ENCODE assay signal across 21 cellular contexts in the genomic region with DNA sequence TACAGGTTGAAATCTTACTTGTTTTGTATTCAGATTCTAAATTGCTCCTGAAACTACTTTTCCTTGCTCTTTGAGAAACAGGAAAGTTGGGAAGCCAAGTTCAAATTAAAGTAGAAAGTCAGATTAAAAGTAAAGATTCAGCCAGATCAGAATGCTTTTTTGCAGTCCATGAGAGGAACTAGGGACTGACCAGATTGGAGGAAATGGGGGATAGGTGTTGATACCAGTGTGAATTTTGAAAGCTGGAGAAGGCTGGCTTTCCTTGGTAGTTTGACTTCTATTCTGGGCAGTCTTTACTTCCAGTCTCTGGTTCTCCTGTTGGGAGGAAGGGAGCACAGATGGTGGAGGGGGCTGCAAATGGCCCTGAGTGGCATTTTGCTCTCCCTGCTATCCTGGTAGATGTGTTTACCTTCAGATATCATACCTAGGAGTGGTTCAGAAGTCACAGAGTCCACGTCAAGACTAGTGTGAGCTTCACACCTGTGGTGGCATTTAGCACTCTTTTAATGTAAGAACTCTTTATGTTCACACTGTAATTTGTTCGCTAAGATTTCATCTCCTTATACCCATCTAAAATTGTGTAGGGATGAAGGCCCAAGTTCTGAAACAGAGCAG.
DNase-seq lines count a peak whose midpoint lies in the region; ATAC-seq and TF ChIP-seq lines count a peak whose summit lies in the region.
"Had no signal": no experiment of that assay in that cellular context is flagged by ENCODE, and none has a peak within 500 bp of the region (broad histone marks: within the 10 kb centered on the region; RNA-seq: fewer than 3 reads in every experiment).

No MANE protein-coding gene starts in this region.

- H2AFZ ChIP-seq in hepatocyte (no peak overlapping the region), SK-N-SH (ENCODE audit: low read depth) (no peak overlapping the region)

- H3K4me2 ChIP-seq in hepatocyte (peak overlapping the region; percentile 36), SK-N-SH (no peak overlapping the region)
- H3K4me2 ChIP-seq: BLaER1 treated with 17β-estradiol and CSF1 and Interleukin-3, amounts not matched to agents 10 nM and 100 nM had no signal

- CTCF ChIA-PET in SK-N-SH (lab: Yijun Ruan, JAX), result interaction anchor here (0.7 kb wide), 1 partner anchor 14 kb away, joined by 3 read pairs; no protein-coding TSS in a partner anchor
- CTCF ChIA-PET in activated naive CD4-positive, alpha-beta T cell treated with anti-CD3 and anti-CD28 coated beads for 36 hours (lab: Charles Lee), result no interaction called here

- DNase-seq in hepatocyte (ENCODE audit: low spot score), result peak; percentile 33
- no peak for DNase-seq in natural killer cell
- no peak for DNase-seq in stimulated activated effector memory CD8-positive, alpha-beta T cell treated with anti-CD3 and anti-CD28 coated beads, Interleukin-12 subunit alpha, Interleukin-12 subunit beta, amount 100 ng/mL, for 72 hours (ENCODE audit: low spot score in 2 of 2)
- DNase-seq in SK-N-SH, result no peak
- no peak for DNase-seq in activated naive CD4-positive, alpha-beta T cell treated with anti-CD3 and anti-CD28 coated beads for 36 hours
- no peak for DNase-seq in NOMO-1 treated with dmso at 0.1 percent for 144 hours (lab: John Stamatoyannopoulos, UW; ENCODE audit: unreplicated experiment)
- DNase-seq in kidney tubule cell (ENCODE audit: low spot score), result no peak
- DNase-seq: CD4-positive, alpha-beta T cell; Karpas-422; NCI-H1092; NCI-H1417 treated with DMSO at 0.1 percent for 48 hours; NCI-H187; NCI-H2081 treated with DMSO at 0.1 percent for 48 hours; NCI-H2171; NCI-H226; NCI-H510A; NCI-H748 treated with DMSO at 0.1 percent for 48 hours; PC-3; SJCRH30 had no signal

- no peaks in the 10 kb centered on the region for H3K27me3 Mint-ChIP-seq in activated T-helper 17 cell treated with anti-CD3 and anti-CD28 coated beads, Interleukin-2, amount 50 U/mL, for 72 hours
- H3K27me3 Mint-ChIP-seq in natural killer cell (ENCODE audit: low read depth in 2 of 2), result no peaks in the 10 kb centered on the region
- H3K27me3 Mint-ChIP-seq in activated naive CD4-positive, alpha-beta T cell treated with anti-CD3 and anti-CD28 coated beads for 36 hours (ENCODE audit: low read depth), result no peaks in the 10 kb centered on the region
- H3K27me3 Mint-ChIP-seq: CD4-positive, alpha-beta T cell had no signal

- peak overlapping the region; percentile 28 for H3K27ac Mint-ChIP-seq in activated T-helper 17 cell treated with anti-CD3 and anti-CD28 coated beads, Interleukin-2, amount 50 U/mL, for 72 hours
- H3K27ac Mint-ChIP-seq in natural killer cell, result peak overlapping the region; percentile 59 to 67
- H3K27ac Mint-ChIP-seq in stimulated activated effector memory CD8-positive, alpha-beta T cell treated with anti-CD3 and anti-CD28 coated beads, Interleukin-12 subunit alpha, Interleukin-12 subunit beta, amount 100 ng/mL, for 72 hours, result peak overlapping the region; percentile 79
- H3K27ac Mint-ChIP-seq in activated naive CD4-positive, alpha-beta T cell treated with anti-CD3 and anti-CD28 coated beads for 36 hours, result no peak overlapping the region
- H3K27ac Mint-ChIP-seq: CD4-positive, alpha-beta T cell had no signal

- H4K20me1 ChIP-seq in hepatocyte (ENCODE audit: insufficient read depth, poor library complexity, severe bottlenecking) (no peaks in the 10 kb centered on the region), SK-N-SH (ENCODE audit: insufficient read depth) (no peaks in the 10 kb centered on the region)

- H3K9me2 ChIP-seq in hepatocyte (replicated peaks; ENCODE audit: insufficient read depth), result no peaks in the 10 kb centered on the region
- no peaks in the 10 kb centered on the region for H3K9me2 ChIP-seq in SK-N-SH

- H3K27me3 ChIP-seq in hepatocyte (no peaks in the 10 kb centered on the region), SK-N-SH (ENCODE audit: insufficient read depth) (no peaks in the 10 kb centered on the region)
- H3K27me3 ChIP-seq: BLaER1 treated with 17β-estradiol and CSF1 and Interleukin-3, amounts not matched to agents 10 nM and 100 nM; SJCRH30 had no signal

- H3K4me3 ChIP-seq in hepatocyte, result no peak overlapping the region
- no peak overlapping the region for H3K4me3 ChIP-seq in SK-N-SH (ENCODE audit: low read depth in 2 of 2, low read length in 1 of 2)
- H3K4me3 ChIP-seq: BLaER1 treated with 17β-estradiol and CSF1 and Interleukin-3, amounts not matched to agents 10 nM and 100 nM; SJCRH30 had no signal

- H3K4me1 Mint-ChIP-seq in activated T-helper 17 cell treated with anti-CD3 and anti-CD28 coated beads, Interleukin-2, amount 50 U/mL, for 72 hours, result no peaks in the 10 kb centered on the region
- H3K4me1 Mint-ChIP-seq in natural killer cell, result peaks cover 16 to 20% of the 10 kb centered on the region in 2 donors
- H3K4me1 Mint-ChIP-seq in stimulated activated effector memory CD8-positive, alpha-beta T cell treated with anti-CD3 and anti-CD28 coated beads, Interleukin-12 subunit alpha, Interleukin-12 subunit beta, amount 100 ng/mL, for 72 hours, result peaks cover 12% of the 10 kb centered on the region
- H3K4me1 Mint-ChIP-seq in activated naive CD4-positive, alpha-beta T cell treated with anti-CD3 and anti-CD28 coated beads for 36 hours (ENCODE audit: low read depth), result no peaks in the 10 kb centered on the region

- no peaks in the 10 kb centered on the region for H3F3A ChIP-seq in SK-N-SH (replicated peaks; ENCODE audit: insufficient read depth)

- no peaks in the 10 kb centered on the region for H3K36me3 ChIP-seq in hepatocyte (replicated peaks; ENCODE audit: insufficient read depth, low read depth)
- H3K36me3 ChIP-seq in SK-N-SH (replicated peaks in 1 of 2; ENCODE audit: control insufficient read depth in 1 of 2, insufficient read depth in 2 of 2, low read length in 1 of 2), result peaks cover under 1 to 20% of the 10 kb centered on the region in 2 experiments
- H3K36me3 ChIP-seq: SJCRH30 had no signal

- no peak overlapping the region for H3K4me3 Mint-ChIP-seq in activated T-helper 17 cell treated with anti-CD3 and anti-CD28 coated beads, Interleukin-2, amount 50 U/mL, for 72 hours
- H3K4me3 Mint-ChIP-seq in natural killer cell, result peak overlapping the region; percentile 38
- no peak overlapping the region for H3K4me3 Mint-ChIP-seq in stimulated activated effector memory CD8-positive, alpha-beta T cell treated with anti-CD3 and anti-CD28 coated beads, Interleukin-12 subunit alpha, Interleukin-12 subunit beta, amount 100 ng/mL, for 72 hours
- H3K4me3 Mint-ChIP-seq in activated naive CD4-positive, alpha-beta T cell treated with anti-CD3 and anti-CD28 coated beads for 36 hours, result no peak overlapping the region
- H3K4me3 Mint-ChIP-seq: CD4-positive, alpha-beta T cell had no signal

- intact Hi-C loops in natural killer cell (cut with micrococcal nuclease), result no loop called here
- intact Hi-C loops in activated naive CD4-positive, alpha-beta T cell treated with anti-CD3 and anti-CD28 coated beads for 36 hours (cut with micrococcal nuclease), result no loop called here

- H3K27ac ChIP-seq in hepatocyte (peak overlapping the region; percentile 74), SK-N-SH (ENCODE audit: low read depth in 2 of 2, low read length in 1 of 2) (no peak overlapping the region)
- H3K27ac ChIP-seq: BLaER1 treated with 17β-estradiol and CSF1 and Interleukin-3, amounts not matched to agents 10 nM and 100 nM; SJCRH30 had no signal

- peaks cover 14% of the 10 kb centered on the region for H3K4me1 ChIP-seq in hepatocyte (ENCODE audit: insufficient read depth)
- no peaks in the 10 kb centered on the region for H3K4me1 ChIP-seq in SK-N-SH (ENCODE audit: control insufficient read depth in 1 of 2, insufficient read depth in 2 of 2, low read depth in 1 of 2, low read length in 1 of 2)
- H3K4me1 ChIP-seq: SJCRH30 had no signal

- H3K36me3 Mint-ChIP-seq in activated T-helper 17 cell treated with anti-CD3 and anti-CD28 coated beads, Interleukin-2, amount 50 U/mL, for 72 hours (ENCODE audit: low read depth), result peaks cover 75% of the 10 kb centered on the region
- H3K36me3 Mint-ChIP-seq in natural killer cell, result peaks cover 15% of the 10 kb centered on the region
- H3K36me3 Mint-ChIP-seq in stimulated activated effector memory CD8-positive, alpha-beta T cell treated with anti-CD3 and anti-CD28 coated beads, Interleukin-12 subunit alpha, Interleukin-12 subunit beta, amount 100 ng/mL, for 72 hours, result peaks cover 47% of the 10 kb centered on the region
- peaks cover 16% of the 10 kb centered on the region for H3K36me3 Mint-ChIP-seq in activated naive CD4-positive, alpha-beta T cell treated with anti-CD3 and anti-CD28 coated beads for 36 hours (ENCODE audit: low read depth)

- TF ChIP-seq RAD21 in SK-N-SH (IDR thresholded peaks at IDR 0.05; ENCODE audit: low read length), result no peak

- H3K79me2 ChIP-seq in hepatocyte (no peaks in the 10 kb centered on the region), SK-N-SH (ENCODE audit: insufficient read depth) (no peaks in the 10 kb centered on the region)

- ATAC-seq in activated T-helper 17 cell treated with anti-CD3 and anti-CD28 coated beads, Interleukin-2, amount 50 U/mL, for 72 hours (replicated peaks), result no peak
- peak; percentile 60 to 75 (median 75) for ATAC-seq in natural killer cell
- no peak for ATAC-seq in stimulated activated effector memory CD8-positive, alpha-beta T cell treated with anti-CD3 and anti-CD28 coated beads, Interleukin-12 subunit alpha, Interleukin-12 subunit beta, amount 100 ng/mL, for 72 hours
- ATAC-seq: PC-3 had no signal

- H3K9ac ChIP-seq in SK-N-SH, result no peak overlapping the region
- H3K9ac ChIP-seq: BLaER1 treated with 17β-estradiol and CSF1 and Interleukin-3, amounts not matched to agents 10 nM and 100 nM had no signal

- TF ChIP-seq CTCF in hepatocyte (IDR thresholded peaks at IDR 0.05; ENCODE audit: poor library complexity), result no peak
- TF ChIP-seq CTCF in natural killer cell (IDR thresholded peaks at IDR 0.05), result no peak
- no peak for TF ChIP-seq CTCF in SK-N-SH (IDR thresholded peaks at IDR 0.05)

- no peaks in the 10 kb centered on the region for H3K9me3 Mint-ChIP-seq in activated T-helper 17 cell treated with anti-CD3 and anti-CD28 coated beads, Interleukin-2, amount 50 U/mL, for 72 hours
- H3K9me3 Mint-ChIP-seq in natural killer cell, result no peaks in the 10 kb centered on the region
- H3K9me3 Mint-ChIP-seq in stimulated activated effector memory CD8-positive, alpha-beta T cell treated with anti-CD3 and anti-CD28 coated beads, Interleukin-12 subunit alpha, Interleukin-12 subunit beta, amount 100 ng/mL, for 72 hours, result no peaks in the 10 kb centered on the region
- no peaks in the 10 kb centered on the region for H3K9me3 Mint-ChIP-seq in activated naive CD4-positive, alpha-beta T cell treated with anti-CD3 and anti-CD28 coated beads for 36 hours
- H3K9me3 Mint-ChIP-seq: CD4-positive, alpha-beta T cell had no signal

- 71% methylated on average over 2 of the region's 2 CpGs for WGBS in hepatocyte (ENCODE audit: low lambda C conversion rate, missing lambda C conversion rate)
- 92% methylated on average over 2 of the region's 2 CpGs for WGBS in SK-N-SH (ENCODE audit: low lambda C conversion rate)

- H3K9me3 ChIP-seq in hepatocyte (ENCODE audit: low read depth), result no peaks in the 10 kb centered on the region
- H3K9me3 ChIP-seq in SK-N-SH, result no peaks in the 10 kb centered on the region
- H3K9me3 ChIP-seq: BLaER1 treated with 17β-estradiol and CSF1 and Interleukin-3, amounts not matched to agents 10 nM and 100 nM; SJCRH30 had no signal

- no peak for TF ChIP-seq EP300 in SK-N-SH (IDR thresholded peaks at IDR 0.05; ENCODE audit: borderline replicate concordance in 1 of 2, low read depth in 1 of 2, low read length in 1 of 2)

- POLR2A ChIA-PET in SK-N-SH (lab: Yijun Ruan, JAX), result no interaction called here

Comparison
In these comparisons a context has a peak if more than half of its experiments do, and no peak if none do; other contexts are left out.
1. ATAC-seq: peak in natural killer cell (3 of 3); none in activated T-helper 17 cell treated with anti-CD3 and anti-CD28 coated beads, Interleukin-2, amount 50 U/mL, for 72 hours (single experiment) and stimulated activated effector memory CD8-positive, alpha-beta T cell treated with anti-CD3 and anti-CD28 coated beads, Interleukin-12 subunit alpha, Interleukin-12 subunit beta, amount 100 ng/mL, for 72 hours (single experiment).